In the genomic region with DNA sequence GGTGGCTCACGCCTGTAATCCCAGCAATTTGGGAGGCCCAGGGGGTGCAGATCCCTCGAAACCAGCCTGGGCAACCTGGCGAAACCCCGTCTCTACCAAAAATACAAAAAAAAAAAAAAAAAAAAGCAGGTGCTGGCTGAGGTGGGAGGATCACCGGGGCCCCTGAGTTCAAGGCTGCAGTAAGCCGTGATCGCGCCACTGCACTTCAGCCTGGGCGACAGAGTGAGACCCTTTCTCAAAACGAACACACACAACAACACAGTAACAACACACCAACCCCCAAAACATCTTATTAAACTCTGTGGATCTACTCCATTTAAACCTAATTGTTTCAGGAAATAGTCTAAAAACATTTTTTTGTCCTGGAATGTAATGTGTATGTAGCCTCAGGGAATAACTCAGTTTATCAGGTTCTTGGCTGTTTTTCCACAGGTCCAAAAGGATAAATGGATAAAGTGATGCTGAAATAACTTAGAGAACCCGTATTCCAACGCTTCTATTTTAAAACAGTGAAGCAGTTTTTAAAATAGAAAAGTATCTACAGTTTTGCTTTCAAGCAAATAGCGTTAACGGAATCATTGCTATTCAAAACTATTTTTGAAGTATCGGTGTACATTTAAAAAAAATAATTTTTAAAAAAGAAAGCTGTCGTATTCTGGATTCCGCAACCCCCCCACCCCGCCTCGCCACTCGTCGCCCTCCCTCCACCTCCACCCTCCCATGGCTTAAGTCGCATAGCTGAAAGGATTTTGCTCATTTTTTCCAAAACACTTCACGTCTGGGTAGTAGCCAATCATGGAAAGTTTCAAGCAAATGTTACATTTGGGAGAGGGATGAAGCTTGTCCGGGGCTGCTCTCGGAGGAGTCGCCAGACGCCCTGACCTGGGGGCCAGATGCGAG, we compare ENCODE assay signal across 8 cellular contexts. TPM values are rescaled to one million over a fixed set of nuclear protein-coding genes. Genes with fewer than 3 reads are reported as not detected.
DNase-seq lines count a peak whose midpoint lies in the region; ATAC-seq, FAIRE-seq and TF ChIP-seq lines count a peak whose summit lies in the region.

No MANE protein-coding gene starts in this region.

- no peak for TF ChIP-seq POLR2A in upper lobe of left lung (IDR thresholded peaks at IDR 0.05)

- H2BK12ac ChIP-seq in neuronal stem cell (ENCODE audit: low read length), result no peak overlapping the region

- H2AK5ac ChIP-seq in neuronal stem cell (ENCODE audit: low read depth, low read length), result no peak overlapping the region

- H3K4ac ChIP-seq in neuronal stem cell (ENCODE audit: low read length), result no peak overlapping the region

- FAIRE-seq in endometrium (lab: Jason Lieb, UNC), result peak; percentile 61

- H3K23ac ChIP-seq in neuronal stem cell (ENCODE audit: low read depth, low read length, poor library complexity), result no peak overlapping the region

- H3K9me3 ChIP-seq in neuronal stem cell (replicated peaks in 1 of 2; ENCODE audit: control insufficient read depth in 2 of 2, insufficient read depth in 1 of 2, low read depth in 1 of 2, low read length in 2 of 2), result no peaks in the 10 kb centered on the region
- H3K9me3 ChIP-seq in upper lobe of left lung, result no peaks in the 10 kb centered on the region

- no peaks in the 10 kb centered on the region for H3K36me3 ChIP-seq in neuronal stem cell (replicated peaks in 1 of 2; ENCODE audit: control insufficient read depth in 2 of 2, insufficient read depth in 2 of 2, low read length in 2 of 2)
- H3K36me3 ChIP-seq in upper lobe of left lung, result no peaks in the 10 kb centered on the region

- H3K18ac ChIP-seq in neuronal stem cell (ENCODE audit: low read length), result peak overlapping the region; percentile 97

- DNase-seq in Right ventricle myocardium inferior (ENCODE audit: missing footprints), result peak; percentile 44
- no peak for DNase-seq in cardiac septum (ENCODE audit: low spot score)
- peak; percentile 50 for DNase-seq in activated CD4-positive, alpha-beta T cell treated with anti-CD3 and anti-CD28 coated beads for 48 hours
- DNase-seq in neuronal stem cell (ENCODE audit: low spot score), result no peak
- peak in 1 of 2 donors; percentile 10 for DNase-seq in upper lobe of left lung
- no peak for DNase-seq in NCI-H82 treated with DMSO at 0.1 percent for 48 hours (lab: John Stamatoyannopoulos, UW; ENCODE audit: unreplicated experiment)

- H3K4me1 ChIP-seq in neuronal stem cell (ENCODE audit: control insufficient read depth in 2 of 2, insufficient read depth in 1 of 2, low read depth in 1 of 2, low read length in 2 of 2), result peaks cover 1 to 12% of the 10 kb centered on the region in 2 donors
- peaks cover 16 to 35% (median 27%) of the 10 kb centered on the region in 4 donors for H3K4me1 ChIP-seq in upper lobe of left lung

- H3K4me3 ChIP-seq in neuronal stem cell (ENCODE audit: low read length in 2 of 2), result peak overlapping the region; percentile 82 to 83
- peak overlapping the region; percentile 51 to 97 (median 92) for H3K4me3 ChIP-seq in upper lobe of left lung

- no peak overlapping the region for H2BK120ac ChIP-seq in neuronal stem cell (ENCODE audit: low read depth, low read length)

- H4K8ac ChIP-seq in neuronal stem cell (ENCODE audit: low read depth, low read length), result no peak overlapping the region

- peak overlapping the region; percentile 84 for H3K4me2 ChIP-seq in neuronal stem cell (ENCODE audit: insufficient read depth, low read length, poor library complexity, severe bottlenecking)

- H2AFZ ChIP-seq in neuronal stem cell (ENCODE audit: low read length), result peak overlapping the region; percentile 99

- H4K91ac ChIP-seq in neuronal stem cell (ENCODE audit: low read depth, low read length, poor library complexity), result no peak overlapping the region

- TF ChIP-seq EP300 in upper lobe of left lung (IDR thresholded peaks at IDR 0.05), result no peak

- WGBS in neuronal stem cell (ENCODE audit: extremely low coverage in 2 of 2, insufficient read length in 2 of 2, insufficient replicate concordance in 1 of 2), 2 donors, result no CpG with 5 or more reads among the region's 28 CpGs
- WGBS in upper lobe of left lung, 2 donors, result 34 to 38% methylated on average over 24 to 28 of the region's 28 CpGs

- H2BK15ac ChIP-seq in neuronal stem cell (ENCODE audit: low read length), result no peak overlapping the region

- peaks cover 6% of the 10 kb centered on the region for H3K79me1 ChIP-seq in neuronal stem cell (ENCODE audit: low read depth, low read length)

- peak overlapping the region; percentile 10 for H2BK5ac ChIP-seq in neuronal stem cell (ENCODE audit: low read length)

- ATAC-seq in Right ventricle myocardium inferior (peak; percentile 24), upper lobe of left lung (ENCODE audit: low FRiP score in 2 of 2) (peak in 1 of 2 donors; percentile 32), HG03378 (IDR thresholded peaks at IDR 0.05; ENCODE audit: unreplicated experiment) (no peak)

- peak overlapping the region; percentile 89 for H3K14ac ChIP-seq in neuronal stem cell (ENCODE audit: low read length)

- H3K27me3 ChIP-seq in neuronal stem cell (ENCODE audit: control insufficient read depth in 3 of 3, insufficient read depth in 3 of 3, low read depth in 1 of 3, low read length in 3 of 3) (no peaks in the 10 kb centered on the region), upper lobe of left lung (no peaks in the 10 kb centered on the region)

- peak overlapping the region; percentile 44 for H3K9ac ChIP-seq in neuronal stem cell (ENCODE audit: low read depth, low read length, poor library complexity)

- intact Hi-C loops in Right ventricle myocardium inferior (cut with DNase I) (loop anchor here (2.0 kb wide), 1 partner anchor 141 kb away; no protein-coding TSS in a partner anchor), cardiac septum (cut with DNase I) (loop anchor here (5.0 kb wide), 2 partner anchors 103 to 232 kb away; a partner anchor contains a TSS)

- no peak for TF ChIP-seq CTCF in upper lobe of left lung (IDR thresholded peaks at IDR 0.05)

- H3K27ac ChIP-seq in neuronal stem cell (replicated peaks; ENCODE audit: low read length), result no peak overlapping the region
- H3K27ac ChIP-seq in upper lobe of left lung, result peak overlapping the region; percentile 93 to 98 (median 96)

RNA-seq across cellular contexts. Expression of a gene that starts 0.9 kb away (rescaled TPM):
- 44.8 TPM for total RNA-seq in Right ventricle myocardium inferior
- total RNA-seq in cardiac septum, result 80.2 TPM
- 23.2 TPM for polyA plus RNA-seq in neuronal stem cell (2013, experiment 1 of 2)
- 24.7 TPM for polyA plus RNA-seq in neuronal stem cell (2013, experiment 2 of 2)
- 100 to 1,000 TPM; 126 to 401 (median 189) TPM for total RNA-seq in upper lobe of left lung

Comparison
In these comparisons a context has a peak if more than half of its experiments do, and no peak if none do; other contexts are left out.
1. DNase-seq: peak in Right ventricle myocardium inferior (single experiment) and activated CD4-positive, alpha-beta T cell treated with anti-CD3 and anti-CD28 coated beads for 48 hours (single experiment); none in cardiac septum (single experiment), neuronal stem cell (single experiment) and NCI-H82 treated with DMSO at 0.1 percent for 48 hours (single experiment).